ENCODE assay signal across 9 cellular contexts in the genomic region with DNA sequence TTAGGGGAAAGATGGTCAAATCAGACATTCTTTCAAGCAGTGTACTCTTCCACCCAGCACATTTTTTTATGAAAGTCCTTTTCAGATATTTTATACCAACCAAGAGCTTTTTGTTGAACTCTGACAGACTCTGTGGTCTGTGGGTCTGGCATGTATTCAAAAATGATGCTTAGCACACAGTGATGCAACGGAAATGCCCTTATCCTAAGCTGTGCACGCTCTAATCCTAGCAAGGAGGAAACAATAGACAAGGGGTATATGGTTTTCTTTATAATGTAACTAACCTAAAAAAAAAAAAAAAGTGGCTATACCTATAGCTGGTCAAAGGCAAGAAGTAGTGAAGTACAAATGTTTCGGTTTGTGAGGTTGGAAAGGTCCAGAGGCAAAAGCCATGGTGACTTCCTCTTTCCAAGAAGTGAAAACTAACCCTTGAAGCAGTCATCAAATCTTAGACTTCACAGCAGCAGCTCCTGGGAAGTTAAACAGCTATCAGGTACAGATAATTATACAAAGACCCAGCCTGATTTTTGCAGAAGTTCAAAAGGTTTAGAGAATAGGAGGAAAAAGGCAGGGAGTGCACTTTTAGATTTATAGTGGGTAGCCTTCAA.
DNase-seq lines count a peak whose midpoint lies in the region; ATAC-seq and TF ChIP-seq lines count a peak whose summit lies in the region.
"Had no signal": no experiment of that assay in that cellular context is flagged by ENCODE, and none has a peak within 500 bp of the region (broad histone marks: within the 10 kb centered on the region; RNA-seq: fewer than 3 reads in every experiment).

No MANE protein-coding gene starts in this region.

- peaks cover 2% of the 10 kb centered on the region for H3K4me1 Mint-ChIP-seq in T-helper 17 cell

- H3K4me3 ChIP-seq in left ventricle myocardium inferior (no peak overlapping the region), ascending aorta (no peak overlapping the region)

- H3K4me1 ChIP-seq in left ventricle myocardium inferior (peaks cover 21% of the 10 kb centered on the region), ascending aorta (no peaks in the 10 kb centered on the region)

- no peak for TF ChIP-seq CTCF in left ventricle myocardium inferior (IDR thresholded peaks at IDR 0.05; ENCODE audit: borderline replicate concordance)
- no peak for TF ChIP-seq CTCF in ascending aorta (IDR thresholded peaks at IDR 0.05)

- no peak for DNase-seq in T-helper 17 cell
- DNase-seq in left ventricle myocardium inferior = no peak
- no peak for DNase-seq in ascending aorta (ENCODE audit: low spot score in 2 of 2)
- no peak for DNase-seq in HuH-7 (ENCODE audit: low spot score)

- peaks cover 2% of the 10 kb centered on the region for H3K36me3 Mint-ChIP-seq in T-helper 17 cell (ENCODE audit: low read depth)

- no peaks in the 10 kb centered on the region for H3K27me3 Mint-ChIP-seq in T-helper 17 cell

- H3K36me3 ChIP-seq in left ventricle myocardium inferior (peaks cover 18% of the 10 kb centered on the region), ascending aorta (no peaks in the 10 kb centered on the region)

- H3K27ac Mint-ChIP-seq in T-helper 17 cell = no peak overlapping the region

- H3K27ac ChIP-seq in left ventricle myocardium inferior (replicated peaks) = peak overlapping the region; percentile 73
- H3K27ac ChIP-seq in ascending aorta = no peak overlapping the region

- intact Hi-C loops in left ventricle myocardium inferior (cut with micrococcal nuclease) = no loop called here
- intact Hi-C loops in ascending aorta (cut with DNase I) = no loop called here

- H3K9me3 ChIP-seq in T-helper 17 cell (ENCODE audit: control insufficient read depth, low read length, poor library complexity, severe bottlenecking) (no peaks in the 10 kb centered on the region), left ventricle myocardium inferior (replicated peaks) (no peaks in the 10 kb centered on the region), ascending aorta (no peaks in the 10 kb centered on the region)

- H3K4me3 Mint-ChIP-seq in T-helper 17 cell = no peak overlapping the region
- H3K4me3 Mint-ChIP-seq: neural crest cell had no signal

- H3K27me3 ChIP-seq in left ventricle myocardium inferior (ENCODE audit: low read depth) = no peaks in the 10 kb centered on the region
- H3K27me3 ChIP-seq in ascending aorta = no peaks in the 10 kb centered on the region

- peak; percentile 55 for ATAC-seq in GM19328 (IDR thresholded peaks at IDR 0.05; ENCODE audit: unreplicated experiment)
- peak; percentile 50 for ATAC-seq in HG03442 (IDR thresholded peaks at IDR 0.05; ENCODE audit: unreplicated experiment)
- ATAC-seq in T-helper 17 cell = peak; percentile 58
- ATAC-seq in HG02798 (IDR thresholded peaks at IDR 0.05; ENCODE audit: poor library complexity, unreplicated experiment) = no peak
- ATAC-seq in HG03439 (IDR thresholded peaks at IDR 0.05; ENCODE audit: unreplicated experiment) = no peak

Comparison
In these comparisons a context has a peak if more than half of its experiments do, and no peak if none do; other contexts are left out.
1. ATAC-seq: peak in GM19328 (single experiment), HG03442 (single experiment) and T-helper 17 cell (single experiment); none in HG02798 (single experiment) and HG03439 (single experiment).